In the genomic region with DNA sequence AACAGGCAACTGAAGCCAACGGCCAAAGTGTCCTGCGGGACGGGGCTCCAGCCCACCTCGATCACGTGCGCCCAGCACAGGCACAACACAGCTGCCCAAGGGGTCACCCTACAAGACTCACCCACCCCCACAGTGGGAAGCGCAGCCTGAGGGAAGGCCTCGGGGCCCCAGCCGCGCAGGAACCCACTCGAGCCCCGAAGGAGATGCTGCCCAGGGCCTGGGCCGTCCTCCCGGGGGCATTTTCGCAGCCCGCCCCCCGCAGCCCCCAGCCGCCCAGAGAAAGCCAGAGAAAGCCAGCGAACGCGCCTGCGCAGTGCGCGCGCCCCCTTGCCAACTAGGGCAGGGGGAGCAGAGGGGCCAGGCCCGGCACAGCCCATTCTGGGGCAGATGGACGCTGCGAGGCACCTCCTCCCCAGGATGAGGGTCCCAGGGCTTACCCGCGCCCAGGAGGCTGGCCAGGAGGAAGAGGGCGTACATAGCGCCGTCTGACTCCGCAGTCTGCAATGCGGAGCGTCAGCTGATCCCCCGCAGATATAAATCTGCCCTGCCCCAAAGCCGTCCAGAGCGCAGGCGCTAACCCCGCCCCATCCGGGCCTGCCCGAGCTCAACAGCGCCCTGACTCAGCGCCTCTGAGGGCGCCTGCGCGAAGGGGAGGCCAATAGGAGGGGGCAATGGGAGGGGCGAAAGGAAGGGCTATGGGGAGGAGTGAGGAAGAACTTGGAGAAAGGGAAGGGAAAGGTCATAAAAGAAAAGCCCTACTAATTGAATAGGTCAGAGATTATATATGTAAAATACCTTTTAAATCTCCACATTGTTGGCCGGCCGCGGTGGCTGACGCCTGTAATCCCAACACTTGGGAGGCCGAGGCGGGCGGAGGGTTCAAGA, we compare ENCODE assay signal across 8 cellular contexts. TPM values are rescaled to one million over a fixed set of nuclear protein-coding genes. Genes with fewer than 3 reads are reported as not detected.
DNase-seq lines count a peak whose midpoint lies in the region; ATAC-seq and TF ChIP-seq lines count a peak whose summit lies in the region.

PSAP (minus strand) TSS at position 507 of the 885 bp plus-strand sequence; CDS start at position 477, 30 bp downstream.

- peak within 1 kb of the TSS; percentile 76 for H3K27ac ChIP-seq in RWPE2 (ENCODE audit: poor library complexity, severe bottlenecking)
- H3K27ac ChIP-seq in fibroblast of lung (ENCODE audit: insufficient read depth, low read length): peak within 1 kb of the TSS; percentile 92
- H3K27ac ChIP-seq in naive thymus-derived CD4-positive, alpha-beta T cell (ENCODE audit: low read depth, low read length): peak within 1 kb of the TSS; percentile 79

- DNase-seq in EH (ENCODE audit: low read depth) (peak; percentile 99), H4 (ENCODE audit: low spot score) (peak; percentile 96), LoVo (ENCODE audit: low spot score) (peak; percentile 98), RWPE2 (ENCODE audit: low spot score) (peak; percentile 98), fibroblast of lung (ENCODE audit: low read depth in 2 of 2) (peak; percentile 96 to 98)
- peak; percentile 98 for DNase-seq in activated T-helper 2 cell treated with anti-CD3 and anti-CD28 coated beads, Interferon-gamma antibody, Interleukin-2, Interleukin-4, amounts not matched to agents 10 μg/mL and 5 μg/mL and 100 μg/mL, durations not matched to agents 14 hours and 24 hours and 36 hours (ENCODE audit: low spot score)
- DNase-seq in naive thymus-derived CD4-positive, alpha-beta T cell: peak; percentile 96 to 99 (median 97)
- peak; percentile 97 for DNase-seq in stimulated activated naive B cell treated with anti-CD40 and anti-IgM and Interleukin-4, amounts not matched to agents 10 μg/mL and 1 μg/mL and 100 μg/mL, for 72 hours

- peak within 1 kb of the TSS; percentile 94 for H3K9ac ChIP-seq in fibroblast of lung (ENCODE audit: insufficient read depth, low read length)

- CTCF ChIA-PET in naive thymus-derived CD4-positive, alpha-beta T cell (lab: Charles Lee): interaction anchor here (0.5 to 1.6 kb wide), 5 partner anchors 10 to 869 kb away, joined by 3 to 6 read pairs (median 3); no protein-coding TSS in a partner anchor

- TF ChIP-seq CTCF in RWPE2 (IDR thresholded peaks at IDR 0.05; ENCODE audit: poor library complexity, severe bottlenecking): no peak
- TF ChIP-seq CTCF in fibroblast of lung (conservative IDR thresholded peaks at IDR 0.05 in 1 of 2, IDR thresholded peaks at IDR 0.05 in 1 of 2; ENCODE audit: low read depth in 1 of 2, low read length in 2 of 2): no peak

- H3K4me1 Mint-ChIP-seq in activated T-helper 2 cell treated with anti-CD3 and anti-CD28 coated beads, Interferon-gamma antibody, Interleukin-2, Interleukin-4, amounts not matched to agents 10 μg/mL and 5 μg/mL and 100 μg/mL, durations not matched to agents 14 hours and 24 hours and 36 hours (ENCODE audit: low read depth): peaks cover 34% of the 10 kb centered on the region
- peaks cover 33 to 49% (median 47%) of the 10 kb centered on the region in 7 donors for H3K4me1 Mint-ChIP-seq in naive thymus-derived CD4-positive, alpha-beta T cell
- H3K4me1 Mint-ChIP-seq in stimulated activated naive B cell treated with anti-CD40 and anti-IgM and Interleukin-4, amounts not matched to agents 10 μg/mL and 1 μg/mL and 100 μg/mL, for 72 hours: peaks cover 33 to 54% of the 10 kb centered on the region in 2 donors

- H3K9me3 ChIP-seq in RWPE2 (ENCODE audit: severe bottlenecking) (no peaks in the 10 kb centered on the region), fibroblast of lung (ENCODE audit: control insufficient read depth, insufficient read depth, low read depth, low read length) (no peaks in the 10 kb centered on the region)
- H3K9me3 ChIP-seq in naive thymus-derived CD4-positive, alpha-beta T cell (ENCODE audit: control insufficient read depth in 2 of 3, low read length in 3 of 3): no peaks in the 10 kb centered on the region

- H3K36me3 ChIP-seq in RWPE2 (ENCODE audit: low read depth) (0 out of 2 replicates have a peak, but pooled peaks cover 3% of the 10 kb centered on the region), fibroblast of lung (ENCODE audit: control insufficient read depth, insufficient read depth, low read length) (no peaks in the 10 kb centered on the region)
- peaks cover 0 to 6% (median 0%) of the 10 kb centered on the region in 3 experiments for H3K36me3 ChIP-seq in naive thymus-derived CD4-positive, alpha-beta T cell (ENCODE audit: control insufficient read depth in 2 of 3, insufficient read depth in 3 of 3, low read length in 3 of 3)

- H3K4me1 ChIP-seq in RWPE2 (ENCODE audit: insufficient read depth, poor library complexity, severe bottlenecking) (peaks cover 18% of the 10 kb centered on the region), fibroblast of lung (ENCODE audit: control insufficient read depth, extremely low read depth, insufficient read depth, low read length) (peaks cover 9% of the 10 kb centered on the region)
- H3K4me1 ChIP-seq in naive thymus-derived CD4-positive, alpha-beta T cell (ENCODE audit: control insufficient read depth in 2 of 2, insufficient read depth in 2 of 2, low read length in 2 of 2): peaks cover 7 to 14% of the 10 kb centered on the region in 2 donors

- H3K4me2 ChIP-seq in fibroblast of lung (ENCODE audit: extremely low read depth, insufficient read depth, low read length): peak within 1 kb of the TSS; percentile 83

- H3K4me3 Mint-ChIP-seq in activated T-helper 2 cell treated with anti-CD3 and anti-CD28 coated beads, Interferon-gamma antibody, Interleukin-2, Interleukin-4, amounts not matched to agents 10 μg/mL and 5 μg/mL and 100 μg/mL, durations not matched to agents 14 hours and 24 hours and 36 hours (ENCODE audit: low read depth): peak within 1 kb of the TSS; percentile 92
- peak within 1 kb of the TSS; percentile 91 to 99 (median 96) for H3K4me3 Mint-ChIP-seq in naive thymus-derived CD4-positive, alpha-beta T cell
- H3K4me3 Mint-ChIP-seq in stimulated activated naive B cell treated with anti-CD40 and anti-IgM and Interleukin-4, amounts not matched to agents 10 μg/mL and 1 μg/mL and 100 μg/mL, for 72 hours: peak within 1 kb of the TSS; percentile 86 to 89

- peak within 1 kb of the TSS; percentile 82 for H3K4me3 ChIP-seq in RWPE2 (ENCODE audit: severe bottlenecking)
- peak within 1 kb of the TSS; percentile 82 to 99 (median 92) for H3K4me3 ChIP-seq in fibroblast of lung (replicated peaks in 1 of 4; ENCODE audit: control extremely low read depth in 1 of 4, insufficient read depth in 1 of 4, low read depth in 3 of 4, low read length in 4 of 4)
- peak within 1 kb of the TSS; percentile 92 for H3K4me3 ChIP-seq in naive thymus-derived CD4-positive, alpha-beta T cell (ENCODE audit: low read length)

- no peaks in the 10 kb centered on the region for H3K9me3 Mint-ChIP-seq in activated T-helper 2 cell treated with anti-CD3 and anti-CD28 coated beads, Interferon-gamma antibody, Interleukin-2, Interleukin-4, amounts not matched to agents 10 μg/mL and 5 μg/mL and 100 μg/mL, durations not matched to agents 14 hours and 24 hours and 36 hours
- H3K9me3 Mint-ChIP-seq in naive thymus-derived CD4-positive, alpha-beta T cell: peaks cover 0 to 2% (median 0%) of the 10 kb centered on the region in 11 donors
- H3K9me3 Mint-ChIP-seq in stimulated activated naive B cell treated with anti-CD40 and anti-IgM and Interleukin-4, amounts not matched to agents 10 μg/mL and 1 μg/mL and 100 μg/mL, for 72 hours: peaks cover 0 to 2% of the 10 kb centered on the region in 2 donors

- H3K27me3 ChIP-seq in RWPE2 (ENCODE audit: insufficient read depth, poor library complexity, severe bottlenecking): no peaks in the 10 kb centered on the region
- no peaks in the 10 kb centered on the region for H3K27me3 ChIP-seq in fibroblast of lung (ENCODE audit: control insufficient read depth, insufficient read depth, low read length)
- H3K27me3 ChIP-seq in naive thymus-derived CD4-positive, alpha-beta T cell (ENCODE audit: control insufficient read depth in 2 of 2, insufficient read depth in 2 of 2, low read length in 2 of 2): no peaks in the 10 kb centered on the region

- POLR2A ChIA-PET in naive thymus-derived CD4-positive, alpha-beta T cell (lab: Charles Lee): interaction anchor here (0.5 to 1.9 kb wide), 22 partner anchors 9 to 365 kb away, joined by 3 to 10 read pairs (median 4); partner anchors contain the start of genes ANAPC16 and VSIR

- intact Hi-C loops in activated T-helper 2 cell treated with anti-CD3 and anti-CD28 coated beads, Interferon-gamma antibody, Interleukin-2, Interleukin-4, amounts not matched to agents 10 μg/mL and 5 μg/mL and 100 μg/mL, durations not matched to agents 14 hours and 24 hours and 36 hours (cut with micrococcal nuclease): loop anchor here (2.0 to 5.0 kb wide), 3 partner anchors 38 to 124 kb away; no protein-coding TSS in a partner anchor
- intact Hi-C loops in naive thymus-derived CD4-positive, alpha-beta T cell (cut with micrococcal nuclease): loop anchor here (1.0 to 5.0 kb wide), 14 partner anchors 12 to 1449 kb away; partner anchors contain the start of genes DNAJB12 (in 2 of the 2), VSIR (in 2 of the 2), EIF4EBP2 (in 1 of the 2) and MCU (in 1 of the 2)

- no peak within 1 kb of the TSS for H2AFZ ChIP-seq in fibroblast of lung (ENCODE audit: low read length)

- peak within 1 kb of the TSS; percentile 64 for H3K27ac Mint-ChIP-seq in activated T-helper 2 cell treated with anti-CD3 and anti-CD28 coated beads, Interferon-gamma antibody, Interleukin-2, Interleukin-4, amounts not matched to agents 10 μg/mL and 5 μg/mL and 100 μg/mL, durations not matched to agents 14 hours and 24 hours and 36 hours
- peak within 1 kb of the TSS; percentile 79 to 96 (median 86) for H3K27ac Mint-ChIP-seq in naive thymus-derived CD4-positive, alpha-beta T cell
- peak within 1 kb of the TSS; percentile 91 for H3K27ac Mint-ChIP-seq in stimulated activated naive B cell treated with anti-CD40 and anti-IgM and Interleukin-4, amounts not matched to agents 10 μg/mL and 1 μg/mL and 100 μg/mL, for 72 hours

- H4K20me1 ChIP-seq in fibroblast of lung (ENCODE audit: control insufficient read depth, extremely low read depth, insufficient read depth, low read length): no peaks in the 10 kb centered on the region

- no peaks in the 10 kb centered on the region for H3K36me3 Mint-ChIP-seq in activated T-helper 2 cell treated with anti-CD3 and anti-CD28 coated beads, Interferon-gamma antibody, Interleukin-2, Interleukin-4, amounts not matched to agents 10 μg/mL and 5 μg/mL and 100 μg/mL, durations not matched to agents 14 hours and 24 hours and 36 hours (ENCODE audit: low read depth)
- peaks cover 0 to 3% (median under 1%) of the 10 kb centered on the region in 5 donors for H3K36me3 Mint-ChIP-seq in naive thymus-derived CD4-positive, alpha-beta T cell
- peaks cover 3 to 13% of the 10 kb centered on the region in 2 donors for H3K36me3 Mint-ChIP-seq in stimulated activated naive B cell treated with anti-CD40 and anti-IgM and Interleukin-4, amounts not matched to agents 10 μg/mL and 1 μg/mL and 100 μg/mL, for 72 hours

- H3K27me3 Mint-ChIP-seq in activated T-helper 2 cell treated with anti-CD3 and anti-CD28 coated beads, Interferon-gamma antibody, Interleukin-2, Interleukin-4, amounts not matched to agents 10 μg/mL and 5 μg/mL and 100 μg/mL, durations not matched to agents 14 hours and 24 hours and 36 hours (ENCODE audit: low read depth): no peaks in the 10 kb centered on the region
- H3K27me3 Mint-ChIP-seq in naive thymus-derived CD4-positive, alpha-beta T cell: no peaks in the 10 kb centered on the region
- no peaks in the 10 kb centered on the region for H3K27me3 Mint-ChIP-seq in stimulated activated naive B cell treated with anti-CD40 and anti-IgM and Interleukin-4, amounts not matched to agents 10 μg/mL and 1 μg/mL and 100 μg/mL, for 72 hours

- ATAC-seq in RWPE2 (ENCODE audit: low read depth): peak; percentile 95
- peak; percentile 98 for ATAC-seq in naive thymus-derived CD4-positive, alpha-beta T cell
- peak; percentile 97 to 98 for ATAC-seq in stimulated activated naive B cell treated with anti-CD40 and anti-IgM and Interleukin-4, amounts not matched to agents 10 μg/mL and 1 μg/mL and 100 μg/mL, for 72 hours (replicated peaks)

- H3K79me2 ChIP-seq in fibroblast of lung (ENCODE audit: control insufficient read depth, insufficient read depth, low read length): peaks cover 49% of the 10 kb centered on the region

RNA-seq across cellular contexts. Expression of gene PSAP, which starts in this region (rescaled TPM):
- total RNA-seq in H4 (2014; rRNA removed; shearing (Covaris generic)): 428 and 490 TPM in 2 replicates
- total RNA-seq in activated T-helper 2 cell treated with anti-CD3 and anti-CD28 coated beads, Interferon-gamma antibody, Interleukin-2, Interleukin-4, amounts not matched to agents 10 μg/mL and 5 μg/mL and 100 μg/mL, durations not matched to agents 14 hours and 24 hours and 36 hours: 108 and 110 TPM in 2 replicates
- total RNA-seq in fibroblast of lung: 1,180 and 1,808 TPM in 2 replicates
- 967 and 1,566 TPM in 2 replicates for polyA plus RNA-seq in fibroblast of lung
- polyA plus RNA-seq in fibroblast of lung (2012): 630 and 1,072 TPM in 2 replicates
- 530 and 547 TPM in 2 replicates for polyA minus RNA-seq in fibroblast of lung (ENCODE audit: low replicate concordance)
- 1,000 to 10,000 TPM in 1 of 5 experiments, 100 to 1,000 TPM in 4; 153 to 1,163 (median 266) TPM for total RNA-seq in naive thymus-derived CD4-positive, alpha-beta T cell
- 100 to 1,000 TPM; 421 to 506 TPM for polyA plus RNA-seq in naive thymus-derived CD4-positive, alpha-beta T cell

Comparison
In these comparisons a context has a peak if more than half of its experiments do, and no peak if none do; other contexts are left out.
1. Peak in every context shown above with its lines: DNase-seq, ATAC-seq, H3K4me3 ChIP-seq and H3K27ac ChIP-seq.